Comparison of ENCODE assay signal across 26 cellular contexts in the genomic region with DNA sequence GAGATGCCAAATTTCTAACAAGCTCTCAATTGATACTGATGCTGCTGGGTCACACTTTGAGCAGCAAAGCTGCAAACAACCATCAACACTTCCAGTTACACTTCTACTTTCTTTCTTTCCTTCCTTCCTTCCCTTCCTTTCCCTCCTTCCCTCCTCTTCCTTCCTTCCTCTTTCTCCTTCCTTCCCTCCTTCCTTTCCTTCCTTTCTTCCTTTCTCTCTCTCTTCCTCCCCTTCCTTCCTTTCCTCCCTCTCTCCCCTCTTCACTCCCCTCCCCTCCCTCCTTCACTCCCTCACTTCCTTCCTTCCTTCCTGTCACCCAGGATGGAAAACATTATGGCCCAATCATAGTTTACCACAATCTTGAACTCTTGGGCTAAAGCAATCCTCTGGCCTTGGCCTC.
"Had no signal": no experiment of that assay in that cellular context is flagged by ENCODE, and none has a peak within 500 bp of the region (broad histone marks: within the 10 kb centered on the region; RNA-seq: fewer than 3 reads in every experiment).

No MANE protein-coding gene starts in this region.

- FAIRE-seq: urothelium cell line had no signal

- H3K27ac ChIP-seq: stomach, suprapubic skin, testis, thoracic aorta, thyroid gland, tibial artery, tibial nerve, transverse colon, upper lobe of right lung, uterus, vagina had no signal

- H3K27me3 ChIP-seq: stomach, suprapubic skin, testis, thyroid gland, tibial artery, tibial nerve, transverse colon, upper lobe of right lung, uterus, vagina had no signal

- H3K36me3 ChIP-seq: stomach, suprapubic skin, thoracic aorta, thyroid gland, tibial artery, tibial nerve, transverse colon, upper lobe of right lung, uterus, vagina had no signal

- DNase-seq: stimulated activated CD4-positive, alpha-beta T cell treated with anti-CD3 and anti-CD28 coated beads, Interleukin-2, amount 100 ng/mL, for 48 hours; stimulated activated CD4-positive, alpha-beta T cell treated with anti-CD3 and anti-CD28 coated beads, Interleukin-4, amount 100 ng/mL, for 1 hour; stimulated activated CD4-positive, alpha-beta T cell treated with anti-CD3 and anti-CD28 coated beads, Interleukin-4, amount 100 ng/mL, for 24 hours; stimulated activated CD4-positive, alpha-beta T cell treated with anti-CD3 and anti-CD28 coated beads, Interleukin-4, amount 100 ng/mL, for 4 hours; stimulated activated CD8-positive, alpha-beta memory T cell treated with anti-CD3 and anti-CD28 coated beads, Interleukin-4, amount 100 ng/mL, for 48 hours; stimulated activated naive B cell treated with anti-CD40 and anti-IgM and Interleukin-4, amounts not matched to agents 10 μg/mL and 1 μg/mL and 100 μg/mL, for 72 hours; stimulated activated naive CD4-positive, alpha-beta T cell; stimulated activated naive CD4-positive, alpha-beta T cell treated with Interleukin-2 at 50 U/mL for 16 hours; stimulated activated naive CD8-positive, alpha-beta T cell treated with anti-CD3 and anti-CD28 coated beads, Interleukin-15, amount 100 ng/mL, for 72 hours; stimulated activated naive CD8-positive, alpha-beta T cell treated with anti-CD3 and anti-CD28 coated beads, Interleukin-15, Interleukin-2, amounts not matched to agents 100 U/mL and 50 U/mL, for 24 hours; stomach; substantia nigra; testis; thyroid gland; tibial artery; transverse colon; trophoblast cell; upper lobe of right lung; uterus had no signal

- H3K9me3 ChIP-seq: stomach, suprapubic skin, testis, thoracic aorta, thyroid gland, tibial artery, tibial nerve, transverse colon, upper lobe of right lung, uterus, vagina had no signal

- H3K4me1 ChIP-seq: stomach, testis, thyroid gland, tibial artery, tibial nerve, transverse colon, upper lobe of right lung, uterus, vagina had no signal

- H3K4me3 ChIP-seq: stomach, suprapubic skin, testis, thoracic aorta, thyroid gland, tibial artery, tibial nerve, transverse colon, upper lobe of right lung, uterus, vagina had no signal

- ATAC-seq: stimulated activated effector memory CD8-positive, alpha-beta T cell treated with anti-CD3 and anti-CD28 coated beads, Interleukin-12 subunit alpha, Interleukin-12 subunit beta, amount 100 ng/mL, for 72 hours; stimulated activated memory B cell treated with anti-CD40 and anti-IgM and Interleukin-4, amounts not matched to agents 10 μg/mL and 1 μg/mL and 100 μg/mL, for 72 hours; stimulated activated naive B cell treated with anti-CD40 and anti-IgM and Interleukin-4, amounts not matched to agents 10 μg/mL and 1 μg/mL and 100 μg/mL, for 72 hours; stimulated activated naive CD8-positive, alpha-beta T cell treated with anti-CD3 and anti-CD28 coated beads, Interleukin-15, amount 100 ng/mL, for 72 hours; stimulated activated naive CD8-positive, alpha-beta T cell treated with anti-CD3 and anti-CD28 coated beads, Interleukin-15, Interleukin-2, amounts not matched to agents 100 U/mL and 50 U/mL, for 24 hours; upper lobe of right lung had no signal
